ENCODE assay signal across 14 cellular contexts in genomic region chr2:190351955-190352354, GRCh38.
"Had no signal": no experiment of that assay in that cellular context is flagged by ENCODE, and none has a peak within 500 bp of the region (broad histone marks: within the 10 kb centered on the region; RNA-seq: fewer than 3 reads in every experiment).

No MANE protein-coding gene starts in this region.

- H3K9ac ChIP-seq: neural progenitor cell had no signal

- H3K27me3 ChIP-seq: breast epithelium, heart left ventricle, neural progenitor cell, ovary, transverse colon had no signal

- DNase-seq: activated naive CD8-positive, alpha-beta T cell treated with anti-CD3 and anti-CD28 coated beads for 36 hours; heart left ventricle; immature natural killer cell; midbrain; ovary; stimulated activated CD4-positive, alpha-beta T cell treated with anti-CD3 and anti-CD28 coated beads, Interleukin-2, amount 100 ng/mL, for 48 hours; T-helper 9 cell; transverse colon had no signal

- H3K36me3 ChIP-seq: breast epithelium, neural progenitor cell, ovary, transverse colon had no signal

- H3K4me1 ChIP-seq: neural progenitor cell had no signal

- H3K4me2 ChIP-seq: neural progenitor cell had no signal

- H3K4me3 ChIP-seq: breast epithelium, heart left ventricle, lung, neural progenitor cell, ovary, SK-N-MC, transverse colon had no signal

- H3K27ac ChIP-seq: neural progenitor cell, ovary, SK-N-MC had no signal

- ATAC-seq: activated CD4-positive, CD25-positive, alpha-beta regulatory T cell treated with anti-CD3 and anti-CD28 coated beads, Interleukin-2, amount 50 U/mL, for 24 hours; stimulated activated memory B cell treated with anti-CD40 and anti-IgM and Interleukin-4, amounts not matched to agents 10 μg/mL and 1 μg/mL and 100 μg/mL, for 72 hours had no signal
